In the genomic region with DNA sequence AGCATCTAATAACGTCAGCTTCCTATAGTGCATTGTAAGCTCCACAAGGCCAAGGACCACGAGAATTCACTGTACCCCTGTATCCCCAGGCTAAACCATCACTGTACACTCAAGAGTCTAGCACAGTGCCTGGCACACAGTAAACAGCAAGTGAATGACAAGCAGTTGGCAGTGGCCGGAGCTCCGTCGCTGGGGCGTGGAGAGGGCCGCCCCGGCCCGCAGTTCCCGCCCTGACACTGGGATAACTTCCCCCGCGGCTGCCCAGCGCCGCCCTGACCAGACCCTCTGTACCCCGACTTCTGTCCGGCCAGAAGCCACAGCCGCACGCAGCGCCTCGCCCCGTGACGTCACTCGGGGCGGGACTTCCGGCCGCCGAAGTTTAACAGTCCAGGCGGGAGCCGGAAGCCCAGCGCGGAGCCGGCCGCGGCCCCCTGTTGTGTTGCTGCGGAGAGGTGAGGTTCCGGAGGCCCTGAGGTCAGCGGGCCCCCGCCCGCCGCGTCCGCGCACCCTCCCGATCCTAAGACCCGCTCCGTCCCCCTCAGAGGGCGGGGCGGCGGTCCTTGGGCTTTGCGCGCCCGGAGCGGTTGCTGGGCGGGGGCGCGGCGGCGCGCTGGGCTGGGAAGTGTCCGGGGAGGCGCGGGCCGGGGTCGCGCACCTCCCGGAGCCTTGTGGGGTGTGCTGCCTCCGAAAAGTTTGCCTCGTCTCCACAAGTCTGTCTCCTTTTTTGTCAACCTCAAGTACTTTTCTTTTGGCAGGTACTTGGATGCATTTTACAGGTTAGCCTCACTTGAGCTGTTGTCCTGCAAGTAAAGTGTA, we compare ENCODE assay signal across 8 cellular contexts. TPM values are rescaled to one million over a fixed set of nuclear protein-coding genes. Genes with fewer than 3 reads are reported as not detected.
A peak's percentile ranks its signal among the peaks of the same experiment; 100 is the strongest.
DNase-seq lines count a peak whose midpoint lies in the region; ATAC-seq and TF ChIP-seq lines count a peak whose summit lies in the region.

A gene with protein sequence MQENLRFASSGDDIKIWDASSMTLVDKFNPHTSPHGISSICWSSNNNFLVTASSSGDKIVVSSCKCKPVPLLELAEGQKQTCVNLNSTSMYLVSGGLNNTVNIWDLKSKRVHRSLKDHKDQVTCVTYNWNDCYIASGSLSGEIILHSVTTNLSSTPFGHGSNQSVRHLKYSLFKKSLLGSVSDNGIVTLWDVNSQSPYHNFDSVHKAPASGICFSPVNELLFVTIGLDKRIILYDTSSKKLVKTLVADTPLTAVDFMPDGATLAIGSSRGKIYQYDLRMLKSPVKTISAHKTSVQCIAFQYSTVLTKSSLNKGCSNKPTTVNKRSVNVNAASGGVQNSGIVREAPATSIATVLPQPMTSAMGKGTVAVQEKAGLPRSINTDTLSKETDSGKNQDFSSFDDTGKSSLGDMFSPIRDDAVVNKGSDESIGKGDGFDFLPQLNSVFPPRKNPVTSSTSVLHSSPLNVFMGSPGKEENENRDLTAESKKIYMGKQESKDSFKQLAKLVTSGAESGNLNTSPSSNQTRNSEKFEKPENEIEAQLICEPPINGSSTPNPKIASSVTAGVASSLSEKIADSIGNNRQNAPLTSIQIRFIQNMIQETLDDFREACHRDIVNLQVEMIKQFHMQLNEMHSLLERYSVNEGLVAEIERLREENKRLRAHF (plus strand): TSS at position 409 of the 816 bp plus-strand sequence. CDS start 2,503 bp downstream, outside the sequence.

- H3K27ac ChIP-seq in angular gyrus (ENCODE audit: low read depth, low read length) (peak within 1 kb of the TSS; percentile 32), psoas muscle (peak within 1 kb of the TSS; percentile 87)

- H3K27me3 ChIP-seq in psoas muscle (ENCODE audit: insufficient read depth in 3 of 3, low read length in 2 of 3): no peaks in the 10 kb centered on the region

- no peaks in the 10 kb centered on the region for H3K36me3 ChIP-seq in psoas muscle (ENCODE audit: insufficient read depth in 1 of 2, low read depth in 1 of 2)

- 0 to 1% (median 1%) methylated on average over 32 to 68 of the region's 68 CpGs for WGBS in psoas muscle, 3 donors

- peak within 1 kb of the TSS; percentile 96 for H3K4me3 ChIP-seq in psoas muscle

- DNase-seq in GM13977 (ENCODE audit: low spot score) (peak; percentile 95), NCI-H1105 (lab: John Stamatoyannopoulos, UW) (peak; percentile 80), T-helper 2 cell (peak; percentile 71 to 85 (median 74)), left ventricle myocardium superior (peak; percentile 94), psoas muscle (peak; percentile 90 to 92), ureter (ENCODE audit: low spot score) (peak; percentile 84)

- in situ Hi-C loops in GM13977 (cut with MboI; ENCODE audit: low pct_unique_long_range_greater_than_20kb, low sequenced_read_pairs, unreplicated experiment): no loop called here

- TF ChIP-seq CTCF in GM13977 (IDR thresholded peaks at IDR 0.05; ENCODE audit: extremely low read depth, insufficient read depth, missing control alignments) (no peak), psoas muscle (IDR thresholded peaks at IDR 0.05) (no peak)

- H3K9me3 ChIP-seq in psoas muscle: no peaks in the 10 kb centered on the region

- intact Hi-C loops in left ventricle myocardium superior (cut with micrococcal nuclease): no loop called here
- intact Hi-C loops in psoas muscle (cut with DNase I): no loop called here

- peak; percentile 93 for ATAC-seq in HG02678 (IDR thresholded peaks at IDR 0.05; ENCODE audit: unreplicated experiment)
- peak; percentile 98 for ATAC-seq in left ventricle myocardium superior
- peak; percentile 96 to 98 (median 96) for ATAC-seq in psoas muscle

- peaks cover 27% of the 10 kb centered on the region for H3K4me1 ChIP-seq in psoas muscle

RNA-seq across cellular contexts. Expression of the gene that starts here (rescaled TPM):
- total RNA-seq in left ventricle myocardium superior (14.3 TPM), psoas muscle (10 to 100 TPM; 12.9 to 20.4 (median 14.9) TPM), ureter (14.0 TPM)
- 10 to 100 TPM in 1 of 3 donors, 1 to 10 TPM in 2; 7.4 to 27.4 (median 8.3) TPM for polyA plus RNA-seq in psoas muscle

Comparison
In these comparisons a context has a peak if more than half of its experiments do, and no peak if none do; other contexts are left out.
1. Peak in every context shown above with its lines: DNase-seq, ATAC-seq, H3K4me3 ChIP-seq and H3K27ac ChIP-seq.